1 cellular context compared by ENCODE assay signal in the genomic region with DNA sequence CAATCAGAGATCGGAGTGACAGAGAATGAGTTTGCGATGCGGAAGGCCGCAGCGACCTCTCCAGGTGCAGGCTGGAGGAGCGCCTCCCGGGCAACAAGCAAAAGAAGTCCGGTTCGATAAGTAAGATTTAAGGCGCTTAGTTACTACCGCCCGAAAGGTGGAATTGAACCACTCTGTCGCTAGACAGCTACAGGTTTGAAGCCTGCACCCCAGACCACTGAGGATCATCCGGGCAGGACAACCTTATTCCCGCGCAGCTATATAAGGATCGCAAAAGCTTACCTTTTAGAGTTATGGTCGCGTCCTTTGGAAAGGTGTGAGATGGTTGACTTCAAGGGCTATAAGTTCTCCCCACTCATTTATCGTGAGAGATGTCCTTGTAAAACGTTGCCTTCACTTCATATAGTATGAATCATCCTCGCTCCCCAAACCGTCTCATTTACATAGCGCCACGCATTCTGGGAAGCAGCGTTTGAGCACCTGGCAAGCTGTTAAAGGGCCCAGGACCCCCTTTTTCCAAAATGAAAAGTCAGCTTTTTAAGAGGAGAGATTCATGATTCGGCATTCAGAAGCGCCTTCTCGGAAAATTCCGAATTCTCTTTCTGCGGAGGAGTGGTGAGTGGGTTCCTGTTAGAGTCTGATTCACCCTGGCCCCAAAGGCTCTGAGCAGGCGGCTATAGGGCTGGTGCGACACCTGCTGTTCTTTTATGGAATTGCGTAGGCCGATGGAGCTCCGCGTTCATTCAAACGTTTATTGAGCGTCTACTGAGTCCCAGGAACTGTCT.
TF ChIP-seq lines count a peak whose summit lies in the region.

No MANE protein-coding gene starts in this region.

TF ChIP-seq in HepG2, 621 proteins besides CTCF, POLR2A, EP300 and RAD21 (continued from another document and continues in another):
- TF ChIP-seq, protein P1, sequence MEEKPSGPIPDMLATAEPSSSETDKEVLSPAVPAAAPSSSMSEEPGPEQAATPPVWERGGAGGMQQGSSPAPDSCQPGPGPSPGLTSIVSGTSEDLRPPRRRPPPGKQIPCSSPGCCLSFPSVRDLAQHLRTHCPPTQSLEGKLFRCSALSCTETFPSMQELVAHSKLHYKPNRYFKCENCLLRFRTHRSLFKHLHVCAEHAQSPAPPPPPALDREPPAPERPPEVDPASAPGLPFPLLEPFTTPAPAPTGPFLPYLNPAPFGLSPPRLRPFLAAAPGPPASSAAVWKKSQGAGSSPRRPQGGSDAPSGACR (CRISPR knock-in tag; IDR thresholded peaks at IDR 0.05), result 0 out of 2 replicates have a peak, but pooled peaks have one; percentile 21
- TF ChIP-seq ZNF205 (CRISPR knock-in tag; IDR thresholded peaks at IDR 0.05), result peak; percentile 72; the same call in 1 of the 2 replicates
- TF ChIP-seq NFIC (IDR thresholded peaks at IDR 0.05; ENCODE audit: low read length), result peak; percentile 82; the same call in 1 of the 2 replicates
- TF ChIP-seq, protein P2, sequence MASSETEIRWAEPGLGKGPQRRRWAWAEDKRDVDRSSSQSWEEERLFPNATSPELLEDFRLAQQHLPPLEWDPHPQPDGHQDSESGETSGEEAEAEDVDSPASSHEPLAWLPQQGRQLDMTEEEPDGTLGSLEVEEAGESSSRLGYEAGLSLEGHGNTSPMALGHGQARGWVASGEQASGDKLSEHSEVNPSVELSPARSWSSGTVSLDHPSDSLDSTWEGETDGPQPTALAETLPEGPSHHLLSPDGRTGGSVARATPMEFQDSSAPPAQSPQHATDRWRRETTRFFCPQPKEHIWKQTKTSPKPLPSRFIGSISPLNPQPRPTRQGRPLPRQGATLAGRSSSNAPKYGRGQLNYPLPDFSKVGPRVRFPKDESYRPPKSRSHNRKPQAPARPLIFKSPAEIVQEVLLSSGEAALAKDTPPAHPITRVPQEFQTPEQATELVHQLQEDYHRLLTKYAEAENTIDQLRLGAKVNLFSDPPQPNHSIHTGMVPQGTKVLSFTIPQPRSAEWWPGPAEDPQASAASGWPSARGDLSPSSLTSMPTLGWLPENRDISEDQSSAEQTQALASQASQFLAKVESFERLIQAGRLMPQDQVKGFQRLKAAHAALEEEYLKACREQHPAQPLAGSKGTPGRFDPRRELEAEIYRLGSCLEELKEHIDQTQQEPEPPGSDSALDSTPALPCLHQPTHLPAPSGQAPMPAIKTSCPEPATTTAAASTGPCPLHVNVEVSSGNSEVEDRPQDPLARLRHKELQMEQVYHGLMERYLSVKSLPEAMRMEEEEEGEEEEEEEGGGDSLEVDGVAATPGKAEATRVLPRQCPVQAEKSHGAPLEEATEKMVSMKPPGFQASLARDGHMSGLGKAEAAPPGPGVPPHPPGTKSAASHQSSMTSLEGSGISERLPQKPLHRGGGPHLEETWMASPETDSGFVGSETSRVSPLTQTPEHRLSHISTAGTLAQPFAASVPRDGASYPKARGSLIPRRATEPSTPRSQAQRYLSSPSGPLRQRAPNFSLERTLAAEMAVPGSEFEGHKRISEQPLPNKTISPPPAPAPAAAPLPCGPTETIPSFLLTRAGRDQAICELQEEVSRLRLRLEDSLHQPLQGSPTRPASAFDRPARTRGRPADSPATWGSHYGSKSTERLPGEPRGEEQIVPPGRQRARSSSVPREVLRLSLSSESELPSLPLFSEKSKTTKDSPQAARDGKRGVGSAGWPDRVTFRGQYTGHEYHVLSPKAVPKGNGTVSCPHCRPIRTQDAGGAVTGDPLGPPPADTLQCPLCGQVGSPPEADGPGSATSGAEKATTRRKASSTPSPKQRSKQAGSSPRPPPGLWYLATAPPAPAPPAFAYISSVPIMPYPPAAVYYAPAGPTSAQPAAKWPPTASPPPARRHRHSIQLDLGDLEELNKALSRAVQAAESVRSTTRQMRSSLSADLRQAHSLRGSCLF (CRISPR knock-in tag; IDR thresholded peaks at IDR 0.05; ENCODE audit: borderline replicate concordance), result no peak
- TF ChIP-seq ZFX (CRISPR knock-in tag; IDR thresholded peaks at IDR 0.05; ENCODE audit: low read depth), result no peak
- no peak for TF ChIP-seq ZNF17 (CRISPR knock-in tag; IDR thresholded peaks at IDR 0.05)
- no peak for TF ChIP-seq RBFOX2 (IDR thresholded peaks at IDR 0.05; ENCODE audit: low read depth, low read length)
- TF ChIP-seq, protein P3, sequence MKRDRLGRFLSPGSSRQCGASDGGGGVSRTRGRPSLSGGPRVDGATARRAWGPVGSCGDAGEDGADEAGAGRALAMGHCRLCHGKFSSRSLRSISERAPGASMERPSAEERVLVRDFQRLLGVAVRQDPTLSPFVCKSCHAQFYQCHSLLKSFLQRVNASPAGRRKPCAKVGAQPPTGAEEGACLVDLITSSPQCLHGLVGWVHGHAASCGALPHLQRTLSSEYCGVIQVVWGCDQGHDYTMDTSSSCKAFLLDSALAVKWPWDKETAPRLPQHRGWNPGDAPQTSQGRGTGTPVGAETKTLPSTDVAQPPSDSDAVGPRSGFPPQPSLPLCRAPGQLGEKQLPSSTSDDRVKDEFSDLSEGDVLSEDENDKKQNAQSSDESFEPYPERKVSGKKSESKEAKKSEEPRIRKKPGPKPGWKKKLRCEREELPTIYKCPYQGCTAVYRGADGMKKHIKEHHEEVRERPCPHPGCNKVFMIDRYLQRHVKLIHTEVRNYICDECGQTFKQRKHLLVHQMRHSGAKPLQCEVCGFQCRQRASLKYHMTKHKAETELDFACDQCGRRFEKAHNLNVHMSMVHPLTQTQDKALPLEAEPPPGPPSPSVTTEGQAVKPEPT (CRISPR knock-in tag; IDR thresholded peaks at IDR 0.05; ENCODE audit: low read depth), result 0 out of 2 replicates have a peak, but pooled peaks have one; percentile 57
- TF ChIP-seq, protein P4, sequence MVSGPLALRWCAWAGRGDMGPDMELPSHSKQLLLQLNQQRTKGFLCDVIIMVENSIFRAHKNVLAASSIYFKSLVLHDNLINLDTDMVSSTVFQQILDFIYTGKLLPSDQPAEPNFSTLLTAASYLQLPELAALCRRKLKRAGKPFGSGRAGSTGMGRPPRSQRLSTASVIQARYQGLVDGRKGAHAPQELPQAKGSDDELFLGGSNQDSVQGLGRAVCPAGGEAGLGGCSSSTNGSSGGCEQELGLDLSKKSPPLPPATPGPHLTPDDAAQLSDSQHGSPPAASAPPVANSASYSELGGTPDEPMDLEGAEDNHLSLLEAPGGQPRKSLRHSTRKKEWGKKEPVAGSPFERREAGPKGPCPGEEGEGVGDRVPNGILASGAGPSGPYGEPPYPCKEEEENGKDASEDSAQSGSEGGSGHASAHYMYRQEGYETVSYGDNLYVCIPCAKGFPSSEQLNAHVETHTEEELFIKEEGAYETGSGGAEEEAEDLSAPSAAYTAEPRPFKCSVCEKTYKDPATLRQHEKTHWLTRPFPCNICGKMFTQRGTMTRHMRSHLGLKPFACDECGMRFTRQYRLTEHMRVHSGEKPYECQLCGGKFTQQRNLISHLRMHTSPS (CRISPR knock-in tag; IDR thresholded peaks at IDR 0.05; ENCODE audit: low read depth), result no peak
- TF ChIP-seq, protein P5, sequence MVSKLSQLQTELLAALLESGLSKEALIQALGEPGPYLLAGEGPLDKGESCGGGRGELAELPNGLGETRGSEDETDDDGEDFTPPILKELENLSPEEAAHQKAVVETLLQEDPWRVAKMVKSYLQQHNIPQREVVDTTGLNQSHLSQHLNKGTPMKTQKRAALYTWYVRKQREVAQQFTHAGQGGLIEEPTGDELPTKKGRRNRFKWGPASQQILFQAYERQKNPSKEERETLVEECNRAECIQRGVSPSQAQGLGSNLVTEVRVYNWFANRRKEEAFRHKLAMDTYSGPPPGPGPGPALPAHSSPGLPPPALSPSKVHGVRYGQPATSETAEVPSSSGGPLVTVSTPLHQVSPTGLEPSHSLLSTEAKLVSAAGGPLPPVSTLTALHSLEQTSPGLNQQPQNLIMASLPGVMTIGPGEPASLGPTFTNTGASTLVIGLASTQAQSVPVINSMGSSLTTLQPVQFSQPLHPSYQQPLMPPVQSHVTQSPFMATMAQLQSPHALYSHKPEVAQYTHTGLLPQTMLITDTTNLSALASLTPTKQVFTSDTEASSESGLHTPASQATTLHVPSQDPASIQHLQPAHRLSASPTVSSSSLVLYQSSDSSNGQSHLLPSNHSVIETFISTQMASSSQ (IDR thresholded peaks at IDR 0.05; ENCODE audit: low read depth), result 0 out of 2 replicates have a peak, but pooled peaks have one; percentile 30
- TF ChIP-seq, protein P5 (CRISPR knock-in tag; IDR thresholded peaks at IDR 0.05; ENCODE audit: borderline replicate concordance), result no peak
- peak; percentile 86 for TF ChIP-seq ZNF501 (CRISPR knock-in tag; IDR thresholded peaks at IDR 0.05)
- TF ChIP-seq, protein P6, sequence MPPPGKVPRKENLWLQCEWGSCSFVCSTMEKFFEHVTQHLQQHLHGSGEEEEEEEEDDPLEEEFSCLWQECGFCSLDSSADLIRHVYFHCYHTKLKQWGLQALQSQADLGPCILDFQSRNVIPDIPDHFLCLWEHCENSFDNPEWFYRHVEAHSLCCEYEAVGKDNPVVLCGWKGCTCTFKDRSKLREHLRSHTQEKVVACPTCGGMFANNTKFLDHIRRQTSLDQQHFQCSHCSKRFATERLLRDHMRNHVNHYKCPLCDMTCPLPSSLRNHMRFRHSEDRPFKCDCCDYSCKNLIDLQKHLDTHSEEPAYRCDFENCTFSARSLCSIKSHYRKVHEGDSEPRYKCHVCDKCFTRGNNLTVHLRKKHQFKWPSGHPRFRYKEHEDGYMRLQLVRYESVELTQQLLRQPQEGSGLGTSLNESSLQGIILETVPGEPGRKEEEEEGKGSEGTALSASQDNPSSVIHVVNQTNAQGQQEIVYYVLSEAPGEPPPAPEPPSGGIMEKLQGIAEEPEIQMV (CRISPR knock-in tag; IDR thresholded peaks at IDR 0.05; ENCODE audit: low read depth), result no peak
- 0 out of 2 replicates have a peak, but pooled peaks have one; percentile 49 for TF ChIP-seq SMYD3 (CRISPR knock-in tag; IDR thresholded peaks at IDR 0.05)
- TF ChIP-seq ZNF792 (CRISPR knock-in tag; IDR thresholded peaks at IDR 0.05), result peak; percentile 86
- TF ChIP-seq, protein P7, sequence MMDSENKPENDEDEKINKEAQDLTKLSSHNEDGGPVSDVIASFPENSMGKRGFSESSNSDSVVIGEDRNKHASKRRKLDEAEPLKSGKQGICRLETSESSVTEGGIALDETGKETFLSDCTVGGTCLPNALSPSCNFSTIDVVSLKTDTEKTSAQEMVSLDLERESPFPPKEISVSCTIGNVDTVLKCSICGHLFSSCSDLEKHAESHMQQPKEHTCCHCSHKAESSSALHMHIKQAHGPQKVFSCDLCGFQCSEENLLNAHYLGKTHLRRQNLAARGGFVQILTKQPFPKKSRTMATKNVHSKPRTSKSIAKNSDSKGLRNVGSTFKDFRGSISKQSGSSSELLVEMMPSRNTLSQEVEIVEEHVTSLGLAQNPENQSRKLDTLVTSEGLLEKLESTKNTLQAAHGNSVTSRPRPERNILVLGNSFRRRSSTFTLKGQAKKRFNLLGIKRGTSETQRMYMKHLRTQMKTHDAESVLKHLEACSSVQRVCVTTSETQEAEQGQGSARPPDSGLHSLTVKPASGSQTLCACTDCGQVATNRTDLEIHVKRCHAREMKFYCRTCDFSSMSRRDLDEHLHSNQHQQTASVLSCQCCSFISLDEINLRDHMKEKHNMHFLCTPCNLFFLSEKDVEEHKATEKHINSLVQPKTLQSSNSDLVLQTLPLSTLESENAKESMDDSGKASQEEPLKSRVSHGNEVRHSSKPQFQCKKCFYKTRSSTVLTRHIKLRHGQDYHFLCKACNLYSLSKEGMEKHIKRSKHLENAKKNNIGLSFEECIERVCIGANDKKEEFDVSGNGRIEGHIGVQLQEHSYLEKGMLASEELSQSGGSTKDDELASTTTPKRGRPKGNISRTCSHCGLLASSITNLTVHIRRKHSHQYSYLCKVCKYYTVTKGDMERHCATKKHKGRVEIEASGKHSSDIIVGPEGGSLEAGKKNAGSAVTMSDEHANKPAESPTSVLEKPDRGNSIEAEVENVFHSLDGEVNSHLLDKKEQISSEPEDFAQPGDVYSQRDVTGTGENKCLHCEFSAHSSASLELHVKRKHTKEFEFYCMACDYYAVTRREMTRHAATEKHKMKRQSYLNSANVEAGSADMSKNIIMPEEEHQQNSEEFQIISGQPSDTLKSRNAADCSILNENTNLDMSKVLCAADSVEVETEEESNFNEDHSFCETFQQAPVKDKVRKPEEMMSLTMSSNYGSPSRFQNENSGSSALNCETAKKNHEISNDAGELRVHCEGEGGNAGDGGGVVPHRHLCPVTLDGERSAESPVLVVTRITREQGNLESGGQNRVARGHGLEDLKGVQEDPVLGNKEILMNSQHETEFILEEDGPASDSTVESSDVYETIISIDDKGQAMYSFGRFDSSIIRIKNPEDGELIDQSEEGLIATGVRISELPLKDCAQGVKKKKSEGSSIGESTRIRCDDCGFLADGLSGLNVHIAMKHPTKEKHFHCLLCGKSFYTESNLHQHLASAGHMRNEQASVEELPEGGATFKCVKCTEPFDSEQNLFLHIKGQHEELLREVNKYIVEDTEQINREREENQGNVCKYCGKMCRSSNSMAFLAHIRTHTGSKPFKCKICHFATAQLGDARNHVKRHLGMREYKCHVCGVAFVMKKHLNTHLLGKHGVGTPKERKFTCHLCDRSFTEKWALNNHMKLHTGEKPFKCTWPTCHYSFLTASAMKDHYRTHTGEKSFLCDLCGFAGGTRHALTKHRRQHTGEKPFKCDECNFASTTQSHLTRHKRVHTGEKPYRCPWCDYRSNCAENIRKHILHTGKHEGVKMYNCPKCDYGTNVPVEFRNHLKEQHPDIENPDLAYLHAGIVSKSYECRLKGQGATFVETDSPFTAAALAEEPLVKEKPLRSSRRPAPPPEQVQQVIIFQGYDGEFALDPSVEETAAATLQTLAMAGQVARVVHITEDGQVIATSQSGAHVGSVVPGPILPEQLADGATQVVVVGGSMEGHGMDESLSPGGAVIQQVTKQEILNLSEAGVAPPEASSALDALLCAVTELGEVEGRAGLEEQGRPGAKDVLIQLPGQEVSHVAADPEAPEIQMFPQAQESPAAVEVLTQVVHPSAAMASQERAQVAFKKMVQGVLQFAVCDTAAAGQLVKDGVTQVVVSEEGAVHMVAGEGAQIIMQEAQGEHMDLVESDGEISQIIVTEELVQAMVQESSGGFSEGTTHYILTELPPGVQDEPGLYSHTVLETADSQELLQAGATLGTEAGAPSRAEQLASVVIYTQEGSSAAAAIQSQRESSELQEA (CRISPR knock-in tag; IDR thresholded peaks at IDR 0.05; ENCODE audit: not compliant biosample characterization), result no peak
- peak; percentile 88 for TF ChIP-seq RCOR2 (CRISPR knock-in tag; IDR thresholded peaks at IDR 0.05)
- TF ChIP-seq, protein P8, sequence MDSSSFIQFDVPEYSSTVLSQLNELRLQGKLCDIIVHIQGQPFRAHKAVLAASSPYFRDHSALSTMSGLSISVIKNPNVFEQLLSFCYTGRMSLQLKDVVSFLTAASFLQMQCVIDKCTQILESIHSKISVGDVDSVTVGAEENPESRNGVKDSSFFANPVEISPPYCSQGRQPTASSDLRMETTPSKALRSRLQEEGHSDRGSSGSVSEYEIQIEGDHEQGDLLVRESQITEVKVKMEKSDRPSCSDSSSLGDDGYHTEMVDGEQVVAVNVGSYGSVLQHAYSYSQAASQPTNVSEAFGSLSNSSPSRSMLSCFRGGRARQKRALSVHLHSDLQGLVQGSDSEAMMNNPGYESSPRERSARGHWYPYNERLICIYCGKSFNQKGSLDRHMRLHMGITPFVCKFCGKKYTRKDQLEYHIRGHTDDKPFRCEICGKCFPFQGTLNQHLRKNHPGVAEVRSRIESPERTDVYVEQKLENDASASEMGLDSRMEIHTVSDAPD (CRISPR knock-in tag; IDR thresholded peaks at IDR 0.05), result no peak
- peak; percentile 13; the same call in 1 of the 2 replicates for TF ChIP-seq RFX1 (IDR thresholded peaks at IDR 0.05)
- TF ChIP-seq FOXC1 (CRISPR knock-in tag; IDR thresholded peaks at IDR 0.05; ENCODE audit: borderline replicate concordance), result 0 out of 2 replicates have a peak, but pooled peaks have one; percentile 46
